Comparison of ENCODE assay signal across 9 cellular contexts in genomic region chr1:6384962-6385672, GRCh38. TPM values are rescaled to one million over a fixed set of nuclear protein-coding genes. Genes with fewer than 3 reads are reported as not detected.
DNase-seq lines count a peak whose midpoint lies in the region; ATAC-seq and TF ChIP-seq lines count a peak whose summit lies in the region.
"Had no signal": no experiment of that assay in that cellular context is flagged by ENCODE, and none has a peak within 500 bp of the region (broad histone marks: within the 10 kb centered on the region; RNA-seq: fewer than 3 reads in every experiment).

No MANE protein-coding gene starts in this region.

- peak overlapping the region; percentile 56 for H3K4me3 Mint-ChIP-seq in chondrocyte (ENCODE audit: unreplicated experiment)
- H3K4me3 Mint-ChIP-seq: stimulated activated naive CD8-positive, alpha-beta T cell treated with anti-CD3 and anti-CD28 coated beads, Interleukin-15, Interleukin-2, amounts not matched to agents 100 ng/mL and 50 ng/mL, for 24 hours had no signal

- H3K27ac Mint-ChIP-seq in chondrocyte (ENCODE audit: unreplicated experiment), result peak overlapping the region; percentile 71
- H3K27ac Mint-ChIP-seq: stimulated activated naive CD8-positive, alpha-beta T cell treated with anti-CD3 and anti-CD28 coated beads, Interleukin-15, Interleukin-2, amounts not matched to agents 100 ng/mL and 50 ng/mL, for 24 hours had no signal

- peak; percentile 58 for DNase-seq in NCI-H1105 (lab: John Stamatoyannopoulos, UW)
- no peak for DNase-seq in chondrocyte (ENCODE audit: low spot score)
- peak; percentile 14 for DNase-seq in iris pigment epithelial cell (ENCODE audit: low read depth)
- DNase-seq in superior temporal gyrus (ENCODE audit: extremely low spot score), result peak; percentile 89
- DNase-seq in UCSD-AML1 (lab: John Stamatoyannopoulos, UW; ENCODE audit: unreplicated experiment), result no peak
- no peak for DNase-seq in dermis blood vessel endothelial cell

- TF ChIP-seq CTCF in chondrocyte (IDR thresholded peaks at IDR 0.05), result no peak

- peaks cover 1% of the 10 kb centered on the region for H3K36me3 Mint-ChIP-seq in chondrocyte (ENCODE audit: low read depth)

- no peaks in the 10 kb centered on the region for H3K27me3 Mint-ChIP-seq in chondrocyte (ENCODE audit: low read depth)
- H3K27me3 Mint-ChIP-seq: stimulated activated naive CD8-positive, alpha-beta T cell treated with anti-CD3 and anti-CD28 coated beads, Interleukin-15, Interleukin-2, amounts not matched to agents 100 ng/mL and 50 ng/mL, for 24 hours had no signal

- no peak for ATAC-seq in GM19395 (IDR thresholded peaks at IDR 0.05; ENCODE audit: unreplicated experiment)
- no peak for ATAC-seq in HG02642 (IDR thresholded peaks at IDR 0.05; ENCODE audit: poor library complexity, unreplicated experiment)

- H3K9me3 Mint-ChIP-seq in chondrocyte (ENCODE audit: low read depth), result no peaks in the 10 kb centered on the region
- H3K9me3 Mint-ChIP-seq: stimulated activated naive CD8-positive, alpha-beta T cell treated with anti-CD3 and anti-CD28 coated beads, Interleukin-15, Interleukin-2, amounts not matched to agents 100 ng/mL and 50 ng/mL, for 24 hours had no signal

- H3K4me1 Mint-ChIP-seq in chondrocyte (ENCODE audit: low read depth), result peaks cover 23% of the 10 kb centered on the region

RNA-seq across cellular contexts. Expression of gene ACOT7, which starts 8.4 kb away (rescaled TPM):
- 43.9 to 48.1 TPM (median 44.0 TPM) in 3 replicates for total RNA-seq in chondrocyte
- total RNA-seq in dermis blood vessel endothelial cell, result 17.5 and 33.7 TPM in 2 replicates

RNA-seq across cellular contexts. Expression of gene HES2, which starts 34.6 kb away (rescaled TPM):
- 0.15 to 0.36 TPM in 2 of 3 replicates, not detected in the other for total RNA-seq in chondrocyte
- total RNA-seq in dermis blood vessel endothelial cell, result 9.9 and 14.1 TPM in 2 replicates

RNA-seq across cellular contexts. Expression of gene ESPN, which starts 39.5 kb away (rescaled TPM):
- total RNA-seq in chondrocyte, result 0.57 to 2.5 TPM (median 2.1 TPM) in 3 replicates
- 0.60 and 0.68 TPM in 2 replicates for total RNA-seq in dermis blood vessel endothelial cell

Comparison
In these comparisons a context has a peak if more than half of its experiments do, and no peak if none do; other contexts are left out.
1. DNase-seq: peak in NCI-H1105 (single experiment), iris pigment epithelial cell (single experiment) and superior temporal gyrus (single experiment); none in chondrocyte (single experiment), UCSD-AML1 (single experiment) and dermis blood vessel endothelial cell (single experiment).